Comparison of ENCODE assay signal across 8 cellular contexts in genomic region chr2:105235388-105236059, GRCh38. TPM values are rescaled to one million over a fixed set of nuclear protein-coding genes. Genes with fewer than 3 reads are reported as not detected.
A peak's percentile ranks its signal among the peaks of the same experiment; 100 is the strongest.
DNase-seq lines count a peak whose midpoint lies in the region; ATAC-seq and TF ChIP-seq lines count a peak whose summit lies in the region.

No MANE protein-coding gene starts in this region.

- no peak for TF ChIP-seq EP300 in SK-N-SH (IDR thresholded peaks at IDR 0.05; ENCODE audit: borderline replicate concordance in 1 of 2, low read depth in 1 of 2, low read length in 1 of 2)

- DNase-seq in DMS53 treated with DMSO at 0.1 percent for 48 hours (lab: John Stamatoyannopoulos, UW; ENCODE audit: unreplicated experiment): peak; percentile 88
- DNase-seq in GOT3 (lab: John Stamatoyannopoulos, UW): peak; percentile 12
- peak; percentile 58 for DNase-seq in MV-4-11 (lab: John Stamatoyannopoulos, UW)
- DNase-seq in SK-N-SH: peak; percentile 72
- peak; percentile 67 for DNase-seq in activated naive CD4-positive, alpha-beta T cell treated with anti-CD3 and anti-CD28 coated beads, Interleukin-2, amount 50 U/mL, for 16 hours
- peak; percentile 63 to 67 for DNase-seq in heart right ventricle
- DNase-seq in prostate gland (ENCODE audit: low spot score): peak; percentile 75
- DNase-seq in aorta: peak; percentile 78 to 87

- H3K9ac ChIP-seq in SK-N-SH: no peak overlapping the region

- ATAC-seq in heart right ventricle (peak; percentile 39 to 82 (median 72)), aorta (ENCODE audit: low FRiP score) (no peak)

- H4K20me1 ChIP-seq in SK-N-SH (ENCODE audit: insufficient read depth): no peaks in the 10 kb centered on the region

- TF ChIP-seq CTCF in SK-N-SH (IDR thresholded peaks at IDR 0.05): peak; percentile 87
- peak; percentile 38 to 79 (median 75) for TF ChIP-seq CTCF in heart right ventricle (IDR thresholded peaks at IDR 0.05)
- peak; percentile 40 to 71 (median 62) for TF ChIP-seq CTCF in prostate gland (IDR thresholded peaks at IDR 0.05)

- peak overlapping the region; percentile 27; the same call in 1 of the 2 replicates for H3K4me2 ChIP-seq in SK-N-SH

- no peak for TF ChIP-seq POLR2A in prostate gland (IDR thresholded peaks at IDR 0.05)

- peak overlapping the region; percentile 67 for H2AFZ ChIP-seq in SK-N-SH (ENCODE audit: low read depth)

- H3K9me2 ChIP-seq in SK-N-SH: no peaks in the 10 kb centered on the region

- H3K27ac ChIP-seq in SK-N-SH (ENCODE audit: low read depth in 2 of 2, low read length in 1 of 2): peak overlapping the region in 1 of 2 experiments; percentile 81; a peak in 2 of 4 replicates
- no peak overlapping the region for H3K27ac ChIP-seq in heart right ventricle
- no peak overlapping the region for H3K27ac ChIP-seq in prostate gland
- H3K27ac ChIP-seq in aorta (ENCODE audit: low read depth in 1 of 2, low read length in 2 of 2): no peak overlapping the region

- H3K27me3 ChIP-seq in SK-N-SH (ENCODE audit: insufficient read depth): no peaks in the 10 kb centered on the region
- peaks cover 0 to 18% (median 11%) of the 10 kb centered on the region in 7 donors for H3K27me3 ChIP-seq in heart right ventricle
- no peaks in the 10 kb centered on the region for H3K27me3 ChIP-seq in prostate gland (replicated peaks; ENCODE audit: insufficient read depth)
- H3K27me3 ChIP-seq in aorta (ENCODE audit: control insufficient read depth in 1 of 2, insufficient read depth in 2 of 2, low read length in 1 of 2): no peaks in the 10 kb centered on the region

- H3F3A ChIP-seq in SK-N-SH (replicated peaks; ENCODE audit: insufficient read depth): peaks cover 11% of the 10 kb centered on the region

- intact Hi-C loops in heart right ventricle (cut with DNase I) (loop anchor here (1.0 to 5.0 kb wide), 4 partner anchors 120 to 123 kb away; no protein-coding TSS in a partner anchor), prostate gland (cut with DNase I) (loop anchor here (1.0 kb wide), 1 partner anchor 121 kb away; no protein-coding TSS in a partner anchor), aorta (cut with DNase I) (loop anchor here (2.0 to 5.0 kb wide), 2 partner anchors 121 to 123 kb away; no protein-coding TSS in a partner anchor)

- CTCF ChIA-PET in SK-N-SH (lab: Yijun Ruan, JAX): interaction anchor here (0.6 to 18.3 kb wide), 29 partner anchors 8 to 284 kb away, joined by 3 to 459 read pairs (median 4); no protein-coding TSS in a partner anchor

- H3K36me3 ChIP-seq in SK-N-SH (replicated peaks in 1 of 2; ENCODE audit: control insufficient read depth in 1 of 2, insufficient read depth in 2 of 2, low read length in 1 of 2) (no peaks in the 10 kb centered on the region), heart right ventricle (no peaks in the 10 kb centered on the region), prostate gland (no peaks in the 10 kb centered on the region), aorta (ENCODE audit: control insufficient read depth in 1 of 2, insufficient read depth in 2 of 2, low read length in 1 of 2) (no peaks in the 10 kb centered on the region)

- H3K4me3 ChIP-seq in SK-N-SH (ENCODE audit: low read depth in 2 of 2, low read length in 1 of 2): peak overlapping the region in 1 of 2 experiments; percentile 17; a peak in 2 of 4 replicates
- no peak overlapping the region for H3K4me3 ChIP-seq in heart right ventricle
- H3K4me3 ChIP-seq in prostate gland: no peak overlapping the region
- H3K4me3 ChIP-seq in aorta (ENCODE audit: low read length in 2 of 2): no peak overlapping the region

- H3K9me3 ChIP-seq in SK-N-SH (no peaks in the 10 kb centered on the region), heart right ventricle (no peaks in the 10 kb centered on the region), prostate gland (no peaks in the 10 kb centered on the region), aorta (ENCODE audit: control insufficient read depth, low read length) (no peaks in the 10 kb centered on the region)

- H3K4me1 ChIP-seq in SK-N-SH (ENCODE audit: control insufficient read depth in 1 of 2, insufficient read depth in 2 of 2, low read depth in 1 of 2, low read length in 1 of 2): peaks cover 0 to 20% of the 10 kb centered on the region in 2 experiments; a peak in 3 of 4 replicates
- peaks cover 0 to 17% (median 0%) of the 10 kb centered on the region in 9 donors for H3K4me1 ChIP-seq in heart right ventricle
- H3K4me1 ChIP-seq in prostate gland (replicated peaks): no peaks in the 10 kb centered on the region
- H3K4me1 ChIP-seq in aorta (ENCODE audit: control insufficient read depth in 1 of 2, insufficient read depth in 2 of 2, low read length in 2 of 2): no peaks in the 10 kb centered on the region

- peak; percentile 82 for TF ChIP-seq RAD21 in SK-N-SH (IDR thresholded peaks at IDR 0.05; ENCODE audit: low read length)

- POLR2A ChIA-PET in SK-N-SH (lab: Yijun Ruan, JAX): interaction anchor here (1.9 kb wide), 1 partner anchor 120 kb away, joined by 7 read pairs; no protein-coding TSS in a partner anchor

- H3K79me2 ChIP-seq in SK-N-SH (ENCODE audit: insufficient read depth): no peaks in the 10 kb centered on the region

- WGBS in SK-N-SH (ENCODE audit: low lambda C conversion rate): 18% methylated on average over 11 of the region's 12 CpGs
- WGBS in heart right ventricle, 2 donors: 10 to 14% methylated on average over 12 of the region's 12 CpGs
- WGBS in prostate gland: 18% methylated on average over 12 of the region's 12 CpGs
- WGBS in aorta, 2 donors: 21 to 23% methylated on average over 12 of the region's 12 CpGs

TF ChIP-seq in SK-N-SH, 30 proteins besides CTCF, POLR2A, EP300 and RAD21:
- TF ChIP-seq GATA2 (CRISPR knock-in tag; IDR thresholded peaks at IDR 0.05): peak; percentile 69
- peak; percentile 18; the same call in 1 of the 2 replicates for TF ChIP-seq FOSL2 (IDR thresholded peaks at IDR 0.05; ENCODE audit: borderline replicate concordance, low read depth)
- peak; percentile 5; the same call in 1 of the 2 replicates for TF ChIP-seq RCOR1 (IDR thresholded peaks at IDR 0.05; ENCODE audit: low read length)
- TF ChIP-seq TCF12 (IDR thresholded peaks at IDR 0.05): 0 out of 2 replicates have a peak, but pooled peaks have one; percentile 7
- TF ChIP-seq MAX (IDR thresholded peaks at IDR 0.05; ENCODE audit: low read depth): no peak
- peak; percentile 85 for TF ChIP-seq SMC3 (IDR thresholded peaks at IDR 0.05; ENCODE audit: low read depth, low read length)
- TF ChIP-seq EZH2phosphoT487 (IDR thresholded peaks at IDR 0.05; ENCODE audit: borderline replicate concordance, low read depth): no peak
- peak; percentile 38; the same call in 1 of the 2 replicates for TF ChIP-seq JUND (IDR thresholded peaks at IDR 0.05)

RNA-seq across cellular contexts. Expression of gene GPR45, which starts 6.0 kb away (rescaled TPM):
- polyA plus RNA-seq in SK-N-SH (2012; rRNA removed): not detected in 2 replicates
- polyA plus RNA-seq in SK-N-SH (2012; cell fraction: cytosol; rRNA removed): not detected in 2 replicates
- not detected in 2 replicates for polyA plus RNA-seq in SK-N-SH (2012; cell fraction: nucleus; rRNA removed)
- total RNA-seq in heart right ventricle: not detected
- polyA plus RNA-seq in heart right ventricle: not detected
- not detected for total RNA-seq in prostate gland
- total RNA-seq in aorta: not detected
- under 1 TPM in 1 of 2 donors, not detected in 1; 0.31 TPM for polyA plus RNA-seq in aorta

Comparison
In these comparisons a context has a peak if more than half of its experiments do, and no peak if none do; other contexts are left out.
1. DNase-seq: peak in every context shown above with its lines; median percentile 88 in DMS53 treated with DMSO at 0.1 percent for 48 hours; 82 in aorta; 75 in prostate gland; 72 in SK-N-SH; 67 in activated naive CD4-positive, alpha-beta T cell treated with anti-CD3 and anti-CD28 coated beads, Interleukin-2, amount 50 U/mL, for 16 hours; 65 in heart right ventricle; 58 in MV-4-11; 12 in GOT3.